ENCODE assay signal across 14 cellular contexts in genomic region chr13:30253830-30254229, GRCh38.
"Had no signal": no experiment of that assay in that cellular context is flagged by ENCODE, and none has a peak within 500 bp of the region (broad histone marks: within the 10 kb centered on the region; RNA-seq: fewer than 3 reads in every experiment).

No MANE protein-coding gene starts in this region.

- H3K27ac Mint-ChIP-seq: activated naive CD4-positive, alpha-beta T cell treated with anti-CD3 and anti-CD28 coated beads for 36 hours; natural killer cell treated with Interleukin-12 subunit alpha and Interleukin-12 subunit beta and Interleukin-15 and Interleukin-18, amount 100 ng/mL, for 72 hours had no signal

- H3K9me3 ChIP-seq: gastrocnemius medialis had no signal

- H3K4me3 ChIP-seq: gastrocnemius medialis, left ventricle myocardium inferior, right atrium auricular region, transverse colon had no signal

- H3K36me3 Mint-ChIP-seq: natural killer cell treated with Interleukin-12 subunit alpha and Interleukin-12 subunit beta and Interleukin-15 and Interleukin-18, amount 100 ng/mL, for 72 hours had no signal

- ATAC-seq: gastrocnemius medialis had no signal

- H3K36me3 ChIP-seq: gastrocnemius medialis, right atrium auricular region, transverse colon had no signal

- DNase-seq: activated CD8-positive, alpha-beta memory T cell treated with anti-CD3 and anti-CD28 coated beads for 24 hours; activated naive CD4-positive, alpha-beta T cell treated with anti-CD3 and anti-CD28 coated beads for 36 hours; effector memory CD4-positive, alpha-beta T cell; gastrocnemius medialis; left ventricle myocardium inferior; mesenchymal stem cell; nucleus accumbens; small intestine; transverse colon had no signal

- H3K27me3 Mint-ChIP-seq: brain; central memory CD8-positive, alpha-beta T cell; natural killer cell treated with Interleukin-12 subunit alpha and Interleukin-12 subunit beta and Interleukin-15 and Interleukin-18, amount 100 ng/mL, for 72 hours had no signal

- H3K4me1 Mint-ChIP-seq: central memory CD8-positive, alpha-beta T cell had no signal

- H3K4me3 Mint-ChIP-seq: activated naive CD4-positive, alpha-beta T cell treated with anti-CD3 and anti-CD28 coated beads for 36 hours; brain; central memory CD8-positive, alpha-beta T cell; natural killer cell treated with Interleukin-12 subunit alpha and Interleukin-12 subunit beta and Interleukin-15 and Interleukin-18, amount 100 ng/mL, for 72 hours had no signal

- H3K9me3 Mint-ChIP-seq: central memory CD8-positive, alpha-beta T cell; natural killer cell treated with Interleukin-12 subunit alpha and Interleukin-12 subunit beta and Interleukin-15 and Interleukin-18, amount 100 ng/mL, for 72 hours had no signal

- H3K27me3 ChIP-seq: gastrocnemius medialis, right atrium auricular region, transverse colon had no signal

- H3K4me1 ChIP-seq: gastrocnemius medialis had no signal

- H3K27ac ChIP-seq: epithelial cell of prostate, gastrocnemius medialis, left ventricle myocardium inferior, right atrium auricular region, transverse colon had no signal
